ENCODE assay signal across 8 cellular contexts in the genomic region with DNA sequence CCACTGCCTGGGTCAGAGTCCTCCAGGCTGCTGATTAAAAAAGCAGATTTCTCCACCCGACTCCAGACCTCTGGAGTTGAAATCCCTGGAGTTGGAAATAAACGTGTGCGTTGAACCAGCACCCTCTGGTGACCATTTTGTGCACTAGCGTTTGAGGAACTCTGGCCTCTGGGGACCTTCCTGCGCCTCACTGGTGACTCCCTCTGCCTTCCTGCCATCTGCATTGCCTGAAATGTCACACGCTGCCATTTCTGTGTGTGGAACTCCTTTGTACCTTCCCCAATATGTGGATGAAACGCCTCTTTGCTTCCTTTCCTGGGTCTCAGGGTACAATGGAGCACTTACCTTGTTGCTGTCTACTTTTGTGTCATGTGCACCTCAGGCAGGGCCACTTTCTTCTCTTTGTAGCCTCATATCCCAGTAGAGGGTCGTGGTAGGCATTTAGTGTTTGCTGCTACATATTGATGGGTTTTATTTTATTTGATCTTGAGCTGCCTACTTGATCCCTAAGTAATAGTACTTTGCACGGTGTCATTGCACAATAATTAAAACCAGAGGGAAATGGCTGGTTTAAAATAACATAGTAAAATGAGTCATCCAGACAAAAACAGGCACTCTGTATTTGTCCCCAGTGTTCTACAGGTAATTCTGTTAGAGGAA. TPM values are rescaled to one million over a fixed set of nuclear protein-coding genes. Genes with fewer than 3 reads are reported as not detected.
DNase-seq lines count a peak whose midpoint lies in the region; ATAC-seq and TF ChIP-seq lines count a peak whose summit lies in the region.

No MANE protein-coding gene starts in this region.

- no peaks in the 10 kb centered on the region for H3K9me3 Mint-ChIP-seq in progenitor cell of endocrine pancreas (ENCODE audit: low read depth)

- H3K27ac Mint-ChIP-seq in progenitor cell of endocrine pancreas = no peak overlapping the region

- DNase-seq in activated gamma-delta T cell treated with Interleukin-2 at 50 U/mL for 16 hours = peak; percentile 53
- no peak for DNase-seq in activated gamma-delta T cell (lab: John Stamatoyannopoulos, UW)
- DNase-seq in NCI-H1092 treated with DMSO at 0.1 percent for 48 hours (lab: John Stamatoyannopoulos, UW) = peak; percentile 77
- peak; percentile 87 for DNase-seq in SK-N-DZ (ENCODE audit: low spot score)
- peak; percentile 78 to 94 (median 83) for DNase-seq in adrenal gland
- peak; percentile 68 to 73 (median 70) for DNase-seq in heart left ventricle
- DNase-seq in progenitor cell of endocrine pancreas (ENCODE audit: low spot score, unreplicated experiment) = peak; percentile 53

- whole genome bisulfite sequencing in adrenal gland, 4 donors = 7 to 9% (median 8%) methylated on average over 8 to 9 of the region's 9 CpGs
- 10 to 17% (median 11%) methylated on average over 9 of the region's 9 CpGs for WGBS in heart left ventricle, 4 donors

- H3K27me3 Mint-ChIP-seq in progenitor cell of endocrine pancreas = no peaks in the 10 kb centered on the region

- ATAC-seq in HG02642 (IDR thresholded peaks at IDR 0.05; ENCODE audit: poor library complexity, unreplicated experiment) (peak; percentile 94), heart left ventricle (peak; percentile 93 to 98 (median 94))

- H3K36me3 Mint-ChIP-seq in progenitor cell of endocrine pancreas (ENCODE audit: insufficient read depth) = no peaks in the 10 kb centered on the region

- H3K9me3 ChIP-seq in adrenal gland (replicated peaks in 1 of 3) (no peaks in the 10 kb centered on the region), heart left ventricle (no peaks in the 10 kb centered on the region)

- H3K4me1 Mint-ChIP-seq in progenitor cell of endocrine pancreas (ENCODE audit: low read depth) = peaks cover 2% of the 10 kb centered on the region

- H3K36me3 ChIP-seq in adrenal gland (replicated peaks in 1 of 2) (no peaks in the 10 kb centered on the region), heart left ventricle (no peaks in the 10 kb centered on the region)

- no peak for TF ChIP-seq POLR2A in adrenal gland (IDR thresholded peaks at IDR 0.05)
- no peak for TF ChIP-seq POLR2A in heart left ventricle (IDR thresholded peaks at IDR 0.05)

- no peak overlapping the region for H3K4me3 Mint-ChIP-seq in progenitor cell of endocrine pancreas (ENCODE audit: low read depth)

- peak overlapping the region in 2 of 5 donors; percentile 55 to 59 for H3K27ac ChIP-seq in adrenal gland
- no peak overlapping the region for H3K27ac ChIP-seq in heart left ventricle

- H3K4me1 ChIP-seq in adrenal gland (replicated peaks in 1 of 2) (peaks cover 0 to 7% of the 10 kb centered on the region in 2 donors), heart left ventricle (peaks cover 0 to 12% (median 6%) of the 10 kb centered on the region in 12 donors)

- TF ChIP-seq CTCF in adrenal gland (IDR thresholded peaks at IDR 0.05) (peak; percentile 86 to 93 (median 92)), heart left ventricle (IDR thresholded peaks at IDR 0.05) (peak; percentile 80 to 94 (median 88)), progenitor cell of endocrine pancreas (IDR thresholded peaks at IDR 0.05; ENCODE audit: unreplicated experiment) (peak; percentile 92)

- intact Hi-C loops in adrenal gland (cut with DNase I) = loop anchor here (5.0 to 10.0 kb wide), 4 partner anchors 61 to 419 kb away; partner anchors contain the start of gene MED12L (in 2 of the 2)
- intact Hi-C loops in heart left ventricle (cut with DNase I) = loop anchor here (1.0 to 10.0 kb wide), 14 partner anchors 59 to 621 kb away; partner anchors contain the start of gene MED12L (in 1 of the 10)

- H3K27me3 ChIP-seq in adrenal gland (no peaks in the 10 kb centered on the region), heart left ventricle (peaks cover 0 to 7% (median 0%) of the 10 kb centered on the region in 9 donors)

- H3K4me3 ChIP-seq in adrenal gland = no peak overlapping the region
- peak overlapping the region in 2 of 12 donors; percentile 8 to 17 for H3K4me3 ChIP-seq in heart left ventricle

RNA-seq across cellular contexts. Expression of gene GPR171, which starts 56.8 kb away (rescaled TPM):
- not detected in 2 replicates for polyA plus RNA-seq in SK-N-DZ (2014; cell fraction: cytosol; rRNA removed)
- polyA plus RNA-seq in SK-N-DZ (2014; cell fraction: nucleus; rRNA removed) = not detected in 2 replicates
- 1 to 10 TPM in 1 of 8 donors, under 1 TPM in 5, not detected in 2; 0.15 to 1.3 (median 0.48) TPM for total RNA-seq in adrenal gland
- polyA plus RNA-seq in adrenal gland = 1 to 10 TPM in 1 of 3 donors, under 1 TPM in 2; 0.44 to 2.0 (median 0.64) TPM
- total RNA-seq in heart left ventricle = 1 to 10 TPM in 1 of 9 donors, under 1 TPM in 3, not detected in 5; 0.33 to 2.1 (median 0.42) TPM
- under 1 TPM; 0.18 to 0.19 TPM for polyA plus RNA-seq in heart left ventricle
- total RNA-seq in progenitor cell of endocrine pancreas = not detected in 2 replicates
